In the genomic region with DNA sequence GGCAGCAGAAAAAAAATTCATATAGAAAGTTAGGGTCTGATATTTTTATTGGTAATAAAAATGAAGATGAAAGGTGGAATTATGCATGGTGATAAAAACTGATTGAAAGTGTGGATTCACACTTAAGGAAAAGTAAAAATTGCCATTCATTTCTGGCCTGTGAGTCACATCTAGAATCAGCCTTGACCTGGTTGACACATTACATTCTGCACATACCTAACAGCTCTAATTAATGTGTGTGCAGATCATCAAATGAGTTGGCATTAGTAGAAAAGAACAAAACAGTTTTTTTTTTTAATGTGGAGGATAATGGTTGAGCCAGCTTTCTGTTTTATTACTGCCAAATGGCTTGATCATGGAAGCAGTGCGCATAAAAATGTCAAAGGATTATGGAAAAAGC, we compare ENCODE assay signal across 22 cellular contexts.
DNase-seq lines count a peak whose midpoint lies in the region; ATAC-seq, FAIRE-seq and TF ChIP-seq lines count a peak whose summit lies in the region.
"Had no signal": no experiment of that assay in that cellular context is flagged by ENCODE, and none has a peak within 500 bp of the region (broad histone marks: within the 10 kb centered on the region; RNA-seq: fewer than 3 reads in every experiment).

No MANE protein-coding gene starts in this region.

- H3K4me1 Mint-ChIP-seq in astrocyte (ENCODE audit: low read depth, unreplicated experiment): peaks cover 12% of the 10 kb centered on the region
- H3K4me1 Mint-ChIP-seq: T-helper 17 cell had no signal

- no peak for TF ChIP-seq CTCF in astrocyte (IDR thresholded peaks at IDR 0.05; ENCODE audit: insufficient read depth, low read depth, low read length)
- no peak for TF ChIP-seq CTCF in GM13977 (IDR thresholded peaks at IDR 0.05; ENCODE audit: extremely low read depth, insufficient read depth, missing control alignments)
- TF ChIP-seq CTCF in colonic mucosa (IDR thresholded peaks at IDR 0.05): no peak

- no peak for ATAC-seq in HG02678 (IDR thresholded peaks at IDR 0.05; ENCODE audit: unreplicated experiment)
- ATAC-seq: activated CD8-positive, alpha-beta T cell treated with anti-CD3 and anti-CD28 coated beads, Interleukin-2, amount 10 ng/mL, durations not matched to agents 7 days and 5 days; activated T-cell treated with anti-CD3 and anti-CD28 coated beads, Interleukin-2, amount 50 U/mL, for 72 hours; T-helper 17 cell; WTC11 had no signal

- no peaks in the 10 kb centered on the region for H4K20me1 ChIP-seq in astrocyte (ENCODE audit: insufficient read depth, low read length)

- DNase-seq in Caki2 (ENCODE audit: low read depth) (peak; percentile 60), HT1080 (ENCODE audit: low read depth) (peak; percentile 49), astrocyte (ENCODE audit: low read depth) (peak; percentile 65), kidney glomerular epithelial cell (lab: John Stamatoyannopoulos, UW) (peak; percentile 71), GM13977 (ENCODE audit: low spot score) (no peak), colonic mucosa (no peak), NCI-H1694 treated with DMSO at 0.1 percent for 48 hours (lab: John Stamatoyannopoulos, UW) (no peak)
- DNase-seq: activated CD8-positive, alpha-beta T cell treated with anti-CD3 and anti-CD28 coated beads, Interleukin-2, amount 10 ng/mL, durations not matched to agents 7 days and 5 days; activated T-cell treated with anti-CD3 and anti-CD28 coated beads, Interleukin-2, amount 50 U/mL, for 72 hours; caudate nucleus; effector CD4-positive, alpha-beta T cell; GF-D8; NCI-H1694; nucleus accumbens; SHP77 treated with DMSO at 0.1 percent for 48 hours; stimulated activated CD4-positive, alpha-beta T cell treated with anti-CD3 and anti-CD28 coated beads, Interleukin-2, amount 100 ng/mL, for 24 hours; T-helper 17 cell had no signal

- no peaks in the 10 kb centered on the region for H3K36me3 ChIP-seq in astrocyte (ENCODE audit: insufficient read depth, low read length)
- no peaks in the 10 kb centered on the region for H3K36me3 ChIP-seq in colonic mucosa

- H3K9me3 ChIP-seq in astrocyte (ENCODE audit: insufficient read depth, low read depth, low read length): no peaks in the 10 kb centered on the region
- H3K9me3 ChIP-seq in colonic mucosa: no peaks in the 10 kb centered on the region

- H3K4me1 ChIP-seq in astrocyte (ENCODE audit: insufficient read depth, low read length) (no peaks in the 10 kb centered on the region), colonic mucosa (no peaks in the 10 kb centered on the region)

- intact Hi-C loops in colonic mucosa (cut with DNase I): no loop called here

- H3K9ac ChIP-seq in astrocyte (ENCODE audit: low read length) (no peak overlapping the region), colonic mucosa (ENCODE audit: low read depth in 2 of 2, low read length in 2 of 2) (no peak overlapping the region)

- H3K27ac Mint-ChIP-seq in astrocyte (ENCODE audit: unreplicated experiment): peak overlapping the region; percentile 86
- H3K27ac Mint-ChIP-seq: activated CD8-positive, alpha-beta T cell treated with anti-CD3 and anti-CD28 coated beads, Interleukin-2, amount 10 ng/mL, durations not matched to agents 7 days and 5 days; activated naive CD8-positive, alpha-beta T cell; activated T-cell treated with anti-CD3 and anti-CD28 coated beads, Interleukin-2, amount 50 U/mL, for 72 hours; T-helper 17 cell had no signal

- in situ Hi-C loops in Caki2 (cut with HindIII; ENCODE audit: low pct_unique_long_range_greater_than_20kb, low sequenced_read_pairs) (no loop called here), GM13977 (cut with MboI; ENCODE audit: low pct_unique_long_range_greater_than_20kb, low sequenced_read_pairs, unreplicated experiment) (no loop called here)

- no peaks in the 10 kb centered on the region for H3K27me3 ChIP-seq in astrocyte (ENCODE audit: insufficient read depth, low read length)
- no peaks in the 10 kb centered on the region for H3K27me3 ChIP-seq in colonic mucosa
- H3K27me3 ChIP-seq: hepatocyte had no signal

- H3K4me3 ChIP-seq in astrocyte (ENCODE audit: insufficient read depth, low read depth, low read length) (no peak overlapping the region), colonic mucosa (no peak overlapping the region)
- H3K4me3 ChIP-seq: hepatocyte had no signal

- H3K36me3 Mint-ChIP-seq in astrocyte (ENCODE audit: low read depth, unreplicated experiment): no peaks in the 10 kb centered on the region
- H3K36me3 Mint-ChIP-seq: activated naive CD8-positive, alpha-beta T cell had no signal

- H3K27me3 Mint-ChIP-seq in astrocyte (ENCODE audit: low read depth, unreplicated experiment): no peaks in the 10 kb centered on the region
- H3K27me3 Mint-ChIP-seq: activated naive CD8-positive, alpha-beta T cell; T-helper 17 cell had no signal

- H3K4me3 Mint-ChIP-seq in astrocyte (ENCODE audit: unreplicated experiment): no peak overlapping the region
- H3K4me3 Mint-ChIP-seq: activated CD8-positive, alpha-beta T cell treated with anti-CD3 and anti-CD28 coated beads, Interleukin-2, amount 10 ng/mL, durations not matched to agents 7 days and 5 days; activated naive CD8-positive, alpha-beta T cell; activated T-cell treated with anti-CD3 and anti-CD28 coated beads, Interleukin-2, amount 50 U/mL, for 72 hours; T-helper 17 cell; WTC11 had no signal

- no peak overlapping the region for H2AFZ ChIP-seq in astrocyte (ENCODE audit: low read depth, low read length)
- H2AFZ ChIP-seq: hepatocyte had no signal

- peak; percentile 79 for FAIRE-seq in astrocyte (lab: Jason Lieb, UNC)
- FAIRE-seq: D721Med had no signal

- peak overlapping the region; percentile 12 for H3K4me2 ChIP-seq in astrocyte (ENCODE audit: low read length)
- H3K4me2 ChIP-seq: hepatocyte had no signal

- no peaks in the 10 kb centered on the region for H3K9me3 Mint-ChIP-seq in astrocyte (ENCODE audit: unreplicated experiment)
- H3K9me3 Mint-ChIP-seq: activated T-cell treated with anti-CD3 and anti-CD28 coated beads, Interleukin-2, amount 50 U/mL, for 72 hours had no signal

- H3K27ac ChIP-seq in astrocyte (ENCODE audit: low read depth, low read length) (no peak overlapping the region), colonic mucosa (no peak overlapping the region)
- H3K27ac ChIP-seq: hepatocyte had no signal

- H3K79me2 ChIP-seq in astrocyte (ENCODE audit: insufficient read depth, low read length): no peaks in the 10 kb centered on the region
- H3K79me2 ChIP-seq: hepatocyte had no signal

Comparison
In these comparisons a context has a peak if more than half of its experiments do, and no peak if none do; other contexts are left out.
1. DNase-seq: peak in Caki2 (single experiment), HT1080 (single experiment), astrocyte (single experiment) and kidney glomerular epithelial cell (single experiment); none in GM13977 (single experiment), colonic mucosa (single experiment) and NCI-H1694 treated with DMSO at 0.1 percent for 48 hours (single experiment).